ENCODE assay signal across 22 cellular contexts in genomic region chr5:98193921-98194760, GRCh38.
"Had no signal": no experiment of that assay in that cellular context is flagged by ENCODE, and none has a peak within 500 bp of the region (broad histone marks: within the 10 kb centered on the region; RNA-seq: fewer than 3 reads in every experiment).

No MANE protein-coding gene starts in this region.

- FAIRE-seq: kidney, pancreas had no signal

- H3K27ac ChIP-seq: coronary artery, esophagus muscularis mucosa, pancreas, prostate gland, right lobe of liver, tibial artery, upper lobe of left lung, uterus had no signal

- H3K36me3 Mint-ChIP-seq: immature natural killer cell; naive B cell; stimulated activated memory B cell treated with anti-CD40 and anti-IgM and Interleukin-4, amounts not matched to agents 10 μg/mL and 1 μg/mL and 100 μg/mL, for 72 hours had no signal

- H3K27me3 ChIP-seq: esophagus muscularis mucosa, pancreas, right lobe of liver, tibial artery, upper lobe of left lung, uterus had no signal

- H3K9me3 ChIP-seq: esophagus muscularis mucosa, pancreas, prostate gland, right lobe of liver, tibial artery, upper lobe of left lung, uterus had no signal

- DNase-seq: effector CD4-positive, alpha-beta T cell; immature natural killer cell; kidney; left cardiac atrium; left ventricle myocardium superior; mesendoderm; naive B cell; occipital lobe; pancreas; right lobe of liver; stimulated activated CD4-positive, alpha-beta T cell treated with anti-CD3 and anti-CD28 coated beads, Interleukin-4, amount 100 ng/mL, for 1 hour; stimulated activated CD8-positive, alpha-beta memory T cell treated with anti-CD3 and anti-CD28 coated beads, Interleukin-4, amount 100 ng/mL, for 48 hours; tibial artery; upper lobe of left lung; uterus had no signal

- H3K4me3 ChIP-seq: coronary artery, esophagus muscularis mucosa, lung, pancreas, prostate gland, right lobe of liver, tibial artery, upper lobe of left lung, uterus had no signal

- H3K4me1 Mint-ChIP-seq: immature natural killer cell; naive B cell; stimulated activated memory B cell treated with anti-CD40 and anti-IgM and Interleukin-4, amounts not matched to agents 10 μg/mL and 1 μg/mL and 100 μg/mL, for 72 hours had no signal

- ATAC-seq: left cardiac atrium; left ventricle myocardium superior; pancreas; right lobe of liver; stimulated activated memory B cell treated with anti-CD40 and anti-IgM and Interleukin-4, amounts not matched to agents 10 μg/mL and 1 μg/mL and 100 μg/mL, for 72 hours had no signal

- H3K4me3 Mint-ChIP-seq: immature natural killer cell; naive B cell; nephron; stimulated activated memory B cell treated with anti-CD40 and anti-IgM and Interleukin-4, amounts not matched to agents 10 μg/mL and 1 μg/mL and 100 μg/mL, for 72 hours; stimulated activated naive CD8-positive, alpha-beta T cell treated with anti-CD3 and anti-CD28 coated beads, Interleukin-15, Interleukin-2, amounts not matched to agents 100 ng/mL and 50 ng/mL, for 24 hours had no signal

- H3K4me1 ChIP-seq: esophagus muscularis mucosa, pancreas, prostate gland, right lobe of liver, tibial artery, upper lobe of left lung, uterus had no signal

- H3K27ac Mint-ChIP-seq: immature natural killer cell; naive B cell; nephron; stimulated activated memory B cell treated with anti-CD40 and anti-IgM and Interleukin-4, amounts not matched to agents 10 μg/mL and 1 μg/mL and 100 μg/mL, for 72 hours; stimulated activated naive CD8-positive, alpha-beta T cell treated with anti-CD3 and anti-CD28 coated beads, Interleukin-15, Interleukin-2, amounts not matched to agents 100 ng/mL and 50 ng/mL, for 24 hours had no signal

- H3K27me3 Mint-ChIP-seq: naive B cell; stimulated activated memory B cell treated with anti-CD40 and anti-IgM and Interleukin-4, amounts not matched to agents 10 μg/mL and 1 μg/mL and 100 μg/mL, for 72 hours; stimulated activated naive CD8-positive, alpha-beta T cell treated with anti-CD3 and anti-CD28 coated beads, Interleukin-15, Interleukin-2, amounts not matched to agents 100 ng/mL and 50 ng/mL, for 24 hours had no signal

- H3K36me3 ChIP-seq: esophagus muscularis mucosa, pancreas, prostate gland, right lobe of liver, tibial artery, upper lobe of left lung, uterus had no signal
